10 cellular contexts compared by ENCODE assay signal in genomic region chr3:10023587-10024310, GRCh38. TPM values are rescaled to one million over a fixed set of nuclear protein-coding genes. Genes with fewer than 3 reads are reported as not detected.
DNase-seq lines count a peak whose midpoint lies in the region; ATAC-seq, FAIRE-seq and TF ChIP-seq lines count a peak whose summit lies in the region.
"Had no signal": no experiment of that assay in that cellular context is flagged by ENCODE, and none has a peak within 500 bp of the region (broad histone marks: within the 10 kb centered on the region; RNA-seq: fewer than 3 reads in every experiment).

No MANE protein-coding gene starts in this region.

- FAIRE-seq in astrocyte (lab: Jason Lieb, UNC): no peak

- peaks cover 30% of the 10 kb centered on the region for H4K20me1 ChIP-seq in astrocyte (ENCODE audit: insufficient read depth, low read length)

- TF ChIP-seq CTCF in BJ (IDR thresholded peaks at IDR 0.05; ENCODE audit: insufficient read depth, low read depth, low read length): no peak
- TF ChIP-seq CTCF in astrocyte (IDR thresholded peaks at IDR 0.05; ENCODE audit: insufficient read depth, low read depth, low read length): no peak
- TF ChIP-seq CTCF in left lung (IDR thresholded peaks at IDR 0.05): no peak

- H3K36me3 Mint-ChIP-seq in astrocyte (ENCODE audit: low read depth, unreplicated experiment): peaks cover 22% of the 10 kb centered on the region

- H3K27me3 Mint-ChIP-seq in astrocyte (ENCODE audit: low read depth, unreplicated experiment): no peaks in the 10 kb centered on the region

- H2AFZ ChIP-seq in astrocyte (ENCODE audit: low read depth, low read length): no peak overlapping the region

- H3K27ac ChIP-seq in astrocyte (ENCODE audit: low read depth, low read length): peak overlapping the region; percentile 77
- H3K27ac ChIP-seq in left lung: no peak overlapping the region

- ATAC-seq in left lung: peak; percentile 23
- no peak for ATAC-seq in GM21529 (IDR thresholded peaks at IDR 0.05; ENCODE audit: unreplicated experiment)
- ATAC-seq: Panc1 had no signal

- H3K9ac ChIP-seq in astrocyte (ENCODE audit: low read length): peak overlapping the region; percentile 34

- DNase-seq in BJ (ENCODE audit: low read depth) (peak; percentile 31), HS-27A (ENCODE audit: low read depth) (peak; percentile 56), astrocyte (ENCODE audit: low read depth) (peak; percentile 89), left lung (no peak), GOT3 (lab: John Stamatoyannopoulos, UW) (no peak), head of caudate nucleus (no peak), HUDEP-2 (lab: John Stamatoyannopoulos, UW; ENCODE audit: unreplicated experiment in 76 of 76) (no peak)
- DNase-seq: NCI-H1048 had no signal

- peaks cover 10% of the 10 kb centered on the region for H3K4me1 Mint-ChIP-seq in astrocyte (ENCODE audit: low read depth, unreplicated experiment)

- H3K4me3 Mint-ChIP-seq in astrocyte (ENCODE audit: unreplicated experiment): peak overlapping the region; percentile 31

- CTCF ChIA-PET in BJ (lab: Yijun Ruan, JAX): interaction anchor here (1.0 kb wide), 1 partner anchor 77 kb away, joined by 3 read pairs; no protein-coding TSS in a partner anchor

- H3K36me3 ChIP-seq in BJ (ENCODE audit: control insufficient read depth, insufficient read depth, low read length): peaks cover 4% of the 10 kb centered on the region
- H3K36me3 ChIP-seq in astrocyte (ENCODE audit: insufficient read depth, low read length): peaks cover 11% of the 10 kb centered on the region
- H3K36me3 ChIP-seq in left lung: peaks cover 0 to 48% of the 10 kb centered on the region in 2 donors

- H3K4me1 ChIP-seq in astrocyte (ENCODE audit: insufficient read depth, low read length): peaks cover 32% of the 10 kb centered on the region
- peaks cover 18 to 39% of the 10 kb centered on the region in 2 donors for H3K4me1 ChIP-seq in left lung

- no peaks in the 10 kb centered on the region for H3K27me3 ChIP-seq in BJ (ENCODE audit: control insufficient read depth, insufficient read depth, low read length)
- no peaks in the 10 kb centered on the region for H3K27me3 ChIP-seq in astrocyte (ENCODE audit: insufficient read depth, low read length)
- H3K27me3 ChIP-seq in left lung: no peaks in the 10 kb centered on the region

- H3K4me2 ChIP-seq in astrocyte (ENCODE audit: low read length): peak overlapping the region; percentile 68

- H3K4me3 ChIP-seq in BJ (ENCODE audit: low read depth, low read length) (no peak overlapping the region), astrocyte (ENCODE audit: insufficient read depth, low read depth, low read length) (no peak overlapping the region), left lung (no peak overlapping the region)

- intact Hi-C loops in left lung (cut with DNase I) (no loop called here), head of caudate nucleus (cut with DNase I) (loop anchor here (10.0 kb wide), 1 partner anchor 201 kb away; no protein-coding TSS in a partner anchor)

- H3K27ac Mint-ChIP-seq in astrocyte (ENCODE audit: unreplicated experiment): peak overlapping the region; percentile 9

- H3K9me3 Mint-ChIP-seq in astrocyte (ENCODE audit: unreplicated experiment): no peaks in the 10 kb centered on the region

- no peaks in the 10 kb centered on the region for H3K9me3 ChIP-seq in astrocyte (ENCODE audit: insufficient read depth, low read depth, low read length)
- H3K9me3 ChIP-seq in left lung: no peaks in the 10 kb centered on the region

- POLR2A ChIA-PET in BJ (lab: Charles Lee): no interaction called here

- H3K79me2 ChIP-seq in astrocyte (ENCODE audit: insufficient read depth, low read length): peaks cover 31% of the 10 kb centered on the region

RNA-seq across cellular contexts. Expression of gene FANCD2, which starts 2.5 kb away (rescaled TPM):
- polyA plus RNA-seq in BJ (2011; rRNA removed): 5.6 and 5.9 TPM in 2 replicates
- polyA minus RNA-seq in BJ (2011; rRNA and poly(A)+ RNA removed): 10.8 TPM in 2 replicates
- total RNA-seq in astrocyte: 2.8 and 3.7 TPM in 2 replicates
- total RNA-seq in left lung: 1 to 10 TPM; 8.6 to 9.0 TPM

RNA-seq across cellular contexts. Expression of gene EMC3, which starts 37.1 kb away (rescaled TPM):
- 152 and 200 TPM in 2 replicates for polyA plus RNA-seq in BJ (2011; rRNA removed)
- polyA minus RNA-seq in BJ (2011; rRNA and poly(A)+ RNA removed): 30.3 and 59.5 TPM in 2 replicates
- total RNA-seq in astrocyte (59.7 and 61.0 TPM in 2 replicates), left lung (10 to 100 TPM; 84.0 to 85.2 TPM)

Comparison
In these comparisons a context has a peak if more than half of its experiments do, and no peak if none do; other contexts are left out.
1. DNase-seq: peak in BJ (single experiment), HS-27A (single experiment) and astrocyte (single experiment); none in left lung (0 of 2), GOT3 (single experiment), head of caudate nucleus (0 of 42) and HUDEP-2 (0 of 76).